In genomic region chr1:221283532-221283931, GRCh38 we compare ENCODE assay signal across 18 cellular contexts.
DNase-seq lines count a peak whose midpoint lies in the region; ATAC-seq and TF ChIP-seq lines count a peak whose summit lies in the region.
"Had no signal": no experiment of that assay in that cellular context is flagged by ENCODE, and none has a peak within 500 bp of the region (broad histone marks: within the 10 kb centered on the region; RNA-seq: fewer than 3 reads in every experiment).

No MANE protein-coding gene starts in this region.

- H4K91ac ChIP-seq in H9 (ENCODE audit: insufficient read length, low read depth, low read length) = no peak overlapping the region

- no peak overlapping the region for H3K56ac ChIP-seq in H9 (ENCODE audit: insufficient read length, low read depth, low read length)

- peaks cover 0 to 10% (median 4%) of the 10 kb centered on the region in 3 experiments; a peak in 4 of 7 replicates for H3K36me3 Mint-ChIP-seq in H9 (ENCODE audit: insufficient read depth in 1 of 3, low read depth in 3 of 3)
- H3K36me3 Mint-ChIP-seq: CD8-positive, alpha-beta T cell had no signal

- no peak overlapping the region for H3K27ac Mint-ChIP-seq in H9
- H3K27ac Mint-ChIP-seq: CD8-positive, alpha-beta T cell had no signal

- H3K9me3 Mint-ChIP-seq in H9 = peaks cover 8 to 12% of the 10 kb centered on the region in 2 experiments; a peak in 4 of 5 replicates
- H3K9me3 Mint-ChIP-seq: CD8-positive, alpha-beta T cell had no signal

- no peak overlapping the region for H3K23ac ChIP-seq in H9 (ENCODE audit: insufficient read length, low read depth, low read length)

- no peaks in the 10 kb centered on the region for H3K27me3 ChIP-seq in mammary epithelial cell (ENCODE audit: insufficient read depth, low read length)
- H3K27me3 ChIP-seq in H9 (ENCODE audit: insufficient read depth, low read length) = no peaks in the 10 kb centered on the region
- H3K27me3 ChIP-seq: MG63, Peyer's patch had no signal

- no peaks in the 10 kb centered on the region for H3K36me3 ChIP-seq in mammary epithelial cell (ENCODE audit: insufficient read depth, low read length)
- H3K36me3 ChIP-seq: MG63, Peyer's patch had no signal

- H3T11ph ChIP-seq in H9 (ENCODE audit: low read length) = no peak overlapping the region

- H3K4me1 ChIP-seq in mammary epithelial cell (ENCODE audit: insufficient read depth, low read length) (peaks cover 10% of the 10 kb centered on the region), H9 (ENCODE audit: insufficient read depth, low read length) (no peaks in the 10 kb centered on the region)
- H3K4me1 ChIP-seq: Peyer's patch had no signal

- in situ Hi-C loops in mammary epithelial cell (cut with MboI; ENCODE audit: low sequenced_read_pairs in 2 of 2) = no loop called here

- DNase-seq in DMS53 (lab: John Stamatoyannopoulos, UW) = peak; percentile 41
- DNase-seq in DMS53 treated with DMSO at 0.1 percent for 48 hours (lab: John Stamatoyannopoulos, UW; ENCODE audit: unreplicated experiment) = no peak
- DNase-seq in mammary epithelial cell = no peak
- peak; percentile 4 for DNase-seq in myocyte (ENCODE audit: low read depth)
- no peak for DNase-seq in NCI-H526 (lab: John Stamatoyannopoulos, UW)
- DNase-seq in H9 = no peak
- no peak for DNase-seq in Kasumi-1 (lab: John Stamatoyannopoulos, UW)
- DNase-seq: AML-193; C1 segment of cervical spinal cord; CD8-positive, alpha-beta T cell; DMS79; Karpas-422; MG63; NCI-H187 treated with DMSO at 0.1 percent for 48 hours; NCI-H2107; Peyer's patch had no signal

- no peak overlapping the region for H2BK120ac ChIP-seq in H9 (ENCODE audit: low read depth, low read length, poor library complexity, severe bottlenecking)

- CTCF ChIA-PET in mammary epithelial cell (lab: Charles Lee; ENCODE audit: low non-redundant PET) = no interaction called here

- H2BK20ac ChIP-seq in H9 (ENCODE audit: low read depth, low read length, poor library complexity, severe bottlenecking) = no peak overlapping the region

- H3K27me3 Mint-ChIP-seq in H9 (ENCODE audit: low read depth) = no peaks in the 10 kb centered on the region

- no peak overlapping the region for H3K18ac ChIP-seq in H9 (ENCODE audit: insufficient read length, low read depth, low read length)

- H4K20me1 ChIP-seq in mammary epithelial cell (ENCODE audit: insufficient read depth, low read length) = no peaks in the 10 kb centered on the region
- H4K20me1 ChIP-seq in H9 (ENCODE audit: control insufficient read depth, insufficient read depth, insufficient read length) = no peaks in the 10 kb centered on the region

- WGBS in mammary epithelial cell (ENCODE audit: low coverage, missing lambda C conversion rate) = 69% methylated on average over 1 of the region's 1 CpG
- no CpG with 5 or more reads among the region's 1 CpG for WGBS in H9 (ENCODE audit: extremely low coverage, insufficient read length, low lambda C conversion rate)

- H3K14ac ChIP-seq in H9 (ENCODE audit: insufficient read depth, low read length) = no peak overlapping the region

- H4K5ac ChIP-seq in H9 (ENCODE audit: insufficient read length, low read depth, low read length) = no peak overlapping the region

- no peak overlapping the region for H2BK5ac ChIP-seq in H9 (ENCODE audit: insufficient read length, low read length)

- H3K9ac ChIP-seq in mammary epithelial cell (ENCODE audit: insufficient read depth, low read length) (no peak overlapping the region), H9 (ENCODE audit: extremely low read depth, insufficient read length, low read length) (no peak overlapping the region)

- TF ChIP-seq CTCF in mammary epithelial cell (conservative IDR thresholded peaks at IDR 0.05 in 1 of 2, IDR thresholded peaks at IDR 0.05 in 1 of 2; ENCODE audit: extremely low read depth in 1 of 2, insufficient read depth in 1 of 2, low read depth in 1 of 2, low read length in 2 of 2) (no peak), H9 (conservative IDR thresholded peaks at IDR 0.05) (no peak)

- H3K4me2 ChIP-seq in mammary epithelial cell (ENCODE audit: insufficient read depth, low read depth, low read length) (peak overlapping the region; percentile 49), H9 (ENCODE audit: insufficient read depth, insufficient read length, low read length) (no peak overlapping the region)

- no peak overlapping the region for H2BK15ac ChIP-seq in H9 (ENCODE audit: low read depth, low read length)

- H4K8ac ChIP-seq in H9 (replicated peaks; ENCODE audit: insufficient read length, low read depth, low read length) = no peak overlapping the region

- no peak overlapping the region for H3K4ac ChIP-seq in H9 (ENCODE audit: low read depth, low read length)

- intact Hi-C loops in mammary epithelial cell (cut with micrococcal nuclease) = no loop called here

- no peaks in the 10 kb centered on the region for H3K23me2 ChIP-seq in H9 (ENCODE audit: insufficient read length, low read depth, low read length, poor library complexity, severe bottlenecking)

- H3K9me3 ChIP-seq in mammary epithelial cell (replicated peaks; ENCODE audit: insufficient read depth, low read length) = no peaks in the 10 kb centered on the region
- no peaks in the 10 kb centered on the region for H3K9me3 ChIP-seq in H9 (ENCODE audit: control insufficient read depth, low read depth, low read length)
- H3K9me3 ChIP-seq: Peyer's patch had no signal

- H2AFZ ChIP-seq in mammary epithelial cell (ENCODE audit: low read depth, low read length) = no peak overlapping the region
- no peak overlapping the region for H2AFZ ChIP-seq in H9 (ENCODE audit: low read length)

- H2AK5ac ChIP-seq in H9 (ENCODE audit: insufficient read length, low read length) = no peak overlapping the region

- H2BK12ac ChIP-seq in H9 (ENCODE audit: insufficient read length, low read depth, low read length) = no peak overlapping the region

- H3K4me3 Mint-ChIP-seq in H9 = no peak overlapping the region
- H3K4me3 Mint-ChIP-seq: CD8-positive, alpha-beta T cell had no signal

- ATAC-seq in HG03442 (IDR thresholded peaks at IDR 0.05; ENCODE audit: unreplicated experiment) = no peak
- ATAC-seq: CD8-positive, alpha-beta T cell had no signal

- H3K4me1 Mint-ChIP-seq in H9 = peaks cover 9 to 11% of the 10 kb centered on the region in 2 experiments

- H3K4me3 ChIP-seq in mammary epithelial cell (replicated peaks in 1 of 3; ENCODE audit: insufficient read depth in 1 of 3, low read depth in 2 of 3, low read length in 3 of 3) = peak overlapping the region in 1 of 3 experiments; percentile 11
- H3K4me3 ChIP-seq: MG63, Peyer's patch had no signal

- H3K27ac ChIP-seq in mammary epithelial cell (ENCODE audit: insufficient read depth, low read depth, low read length) (no peak overlapping the region), H9 (ENCODE audit: insufficient read length, low read depth, low read length) (no peak overlapping the region)
- H3K27ac ChIP-seq: 22Rv1, Peyer's patch had no signal

- BruUV-seq in mammary epithelial cell (replicated peaks; lab: Mats Ljungman, UMichigan) = no TSS peak

- H3K79me1 ChIP-seq in H9 (ENCODE audit: insufficient read depth, low read depth, low read length, poor library complexity, severe bottlenecking) = no peaks in the 10 kb centered on the region

- dilution Hi-C loops in mammary epithelial cell (cut with HindIII; ENCODE audit: low sequenced_read_pairs) = no loop called here

- H3K79me2 ChIP-seq in mammary epithelial cell (ENCODE audit: insufficient read depth, low read length) = no peaks in the 10 kb centered on the region
- no peaks in the 10 kb centered on the region for H3K79me2 ChIP-seq in H9 (ENCODE audit: insufficient read depth, low read length)

Comparison
In these comparisons a context has a peak if more than half of its experiments do, and no peak if none do; other contexts are left out.
1. DNase-seq: peak in DMS53 (single experiment) and myocyte (single experiment); none in DMS53 treated with DMSO at 0.1 percent for 48 hours (single experiment), mammary epithelial cell (single experiment), NCI-H526 (0 of 2), H9 (single experiment) and Kasumi-1 (0 of 2).